8 cellular contexts compared by ENCODE assay signal in genomic region chr17:10327640-10328039, GRCh38. TPM values are rescaled to one million over a fixed set of nuclear protein-coding genes. Genes with fewer than 3 reads are reported as not detected.
DNase-seq lines count a peak whose midpoint lies in the region; ATAC-seq, FAIRE-seq and TF ChIP-seq lines count a peak whose summit lies in the region.

No MANE protein-coding gene starts in this region.

- peak; percentile 29 for FAIRE-seq in A204.1 (lab: Jason Lieb, UNC)

- DNase-seq in GM13977 (ENCODE audit: low spot score) (peak; percentile 86), NAMALWA (ENCODE audit: low spot score) (peak; percentile 74), T-helper 22 cell (ENCODE audit: low read depth) (peak; percentile 4), astrocyte of the spinal cord (ENCODE audit: low read depth, low spot score) (peak; percentile 50), iPS DF 4.7 (ENCODE audit: extremely low read depth, low spot score) (peak; percentile 89), spleen (peak; percentile 84)

- no peaks in the 10 kb centered on the region for H3K36me3 ChIP-seq in spleen

- TF ChIP-seq CTCF in GM13977 (IDR thresholded peaks at IDR 0.05; ENCODE audit: extremely low read depth, insufficient read depth, missing control alignments) (peak; percentile 90), astrocyte of the spinal cord (IDR thresholded peaks at IDR 0.05; ENCODE audit: low read depth, low read length) (peak; percentile 81), spleen (IDR thresholded peaks at IDR 0.05 in 8 of 11, conservative IDR thresholded peaks at IDR 0.05 in 3 of 11) (peak; percentile 80 to 94 (median 91))

- in situ Hi-C loops in GM13977 (cut with MboI; ENCODE audit: low pct_unique_long_range_greater_than_20kb, low sequenced_read_pairs, unreplicated experiment): loop anchor here (25.0 kb wide), 1 partner anchor 285 kb away; no protein-coding TSS in a partner anchor
- in situ Hi-C loops in astrocyte of the spinal cord (cut with HindIII; ENCODE audit: low sequenced_read_pairs): no loop called here

- H3K27me3 ChIP-seq in spleen (replicated peaks in 1 of 7): no peaks in the 10 kb centered on the region

- no peak for ATAC-seq in HG02870 (IDR thresholded peaks at IDR 0.05; ENCODE audit: unreplicated experiment)

- H3K4me3 ChIP-seq in astrocyte of the spinal cord (ENCODE audit: low read depth, low read length) (no peak overlapping the region), spleen (no peak overlapping the region)

- no peak for TF ChIP-seq POLR2A in spleen (IDR thresholded peaks at IDR 0.05)

- peaks cover 0 to 6% (median 2%) of the 10 kb centered on the region in 6 donors for H3K4me1 ChIP-seq in spleen

- intact Hi-C loops in spleen (cut with DNase I; ENCODE audit: low total_unique reads): loop anchor here (5.0 kb wide), 1 partner anchor 285 kb away; no protein-coding TSS in a partner anchor

- H3K9me3 ChIP-seq in spleen: no peaks in the 10 kb centered on the region

- 35 to 40% (median 38%) methylated on average over 10 of the region's 10 CpGs for WGBS in spleen, 5 donors

- no peak overlapping the region for H3K27ac ChIP-seq in spleen

RNA-seq across cellular contexts. Expression of gene MYH13, which starts 45.2 kb away (rescaled TPM):
- total RNA-seq in spleen: under 1 TPM in 3 of 7 donors, not detected in 4; 0.06 to 0.19 (median 0.07) TPM
- under 1 TPM in 2 of 3 donors, not detected in 1; 0.02 to 0.03 TPM for polyA plus RNA-seq in spleen

Comparison
In these comparisons a context has a peak if more than half of its experiments do, and no peak if none do; other contexts are left out.
1. DNase-seq: peak in every context shown above with its lines; median percentile 89 in iPS DF 4.7; 86 in GM13977; 84 in spleen; 74 in NAMALWA; 50 in astrocyte of the spinal cord; 4 in T-helper 22 cell.